In the genomic region with DNA sequence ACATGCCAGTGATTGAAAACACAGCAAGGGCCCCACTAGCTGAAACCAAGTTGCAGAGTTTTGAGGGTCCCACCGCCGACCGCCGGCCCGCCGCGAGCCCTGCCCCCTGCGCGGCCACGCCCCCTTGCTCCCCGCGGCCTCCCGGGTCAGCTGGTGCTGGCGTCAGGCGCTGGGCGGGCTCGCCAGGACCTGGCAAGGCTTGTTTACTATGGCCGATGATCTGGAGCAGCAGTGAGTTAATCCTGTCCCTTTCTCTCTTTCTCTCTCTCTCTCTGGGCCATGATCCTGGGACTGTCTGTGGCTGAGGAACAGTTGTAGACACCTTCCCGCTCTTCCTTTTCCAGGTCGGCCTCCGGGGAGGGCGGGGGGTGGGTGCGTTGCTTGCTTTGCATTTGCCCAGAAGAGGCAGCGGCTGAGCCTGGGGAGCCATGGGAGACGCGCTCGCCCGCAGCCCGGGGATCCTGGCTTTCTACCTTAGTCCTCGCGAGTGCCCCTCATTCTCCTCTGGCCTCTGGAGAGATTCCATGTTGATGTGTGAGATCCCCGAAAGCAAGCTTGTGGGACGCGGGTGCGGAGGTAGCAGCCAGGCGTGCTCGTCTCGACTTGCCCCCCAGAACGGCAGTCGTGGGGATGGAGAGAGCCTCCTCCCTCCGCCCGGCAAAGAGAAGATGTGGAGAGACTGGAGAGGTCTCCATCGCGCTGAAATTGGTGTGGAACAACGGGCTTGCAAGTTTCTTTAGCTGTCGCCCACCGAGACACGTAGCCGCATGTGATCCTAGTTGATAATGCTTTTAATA, we compare ENCODE assay signal across 8 cellular contexts. TPM values are rescaled to one million over a fixed set of nuclear protein-coding genes. Genes with fewer than 3 reads are reported as not detected.
DNase-seq lines count a peak whose midpoint lies in the region; ATAC-seq and TF ChIP-seq lines count a peak whose summit lies in the region.

ABHD4 (plus strand) TSS at position 202 of the 797 bp plus-strand sequence; CDS start at position 209, 7 bp downstream.

- H3K27me3 Mint-ChIP-seq in T-cell = peaks cover 0 to 3% of the 10 kb centered on the region in 2 donors

- DNase-seq in Jurkat, Clone E6-1 (ENCODE audit: low read depth, low spot score) = no peak
- peak in 29 of 34 experiments; percentile 12 to 61 (median 36) for DNase-seq in T-cell
- peak; percentile 67 for DNase-seq in astrocyte of the spinal cord (ENCODE audit: low read depth, low spot score)
- DNase-seq in hepatic stellate cell (ENCODE audit: low spot score) = peak; percentile 78
- DNase-seq in pulmonary artery endothelial cell (ENCODE audit: low read depth, low spot score) = peak; percentile 24

- H3K4me1 Mint-ChIP-seq in T-cell = peaks cover 32 to 38% (median 37%) of the 10 kb centered on the region in 3 donors

- H3K9me3 ChIP-seq in DOHH2 (ENCODE audit: control insufficient read depth, insufficient read depth, low read length) = no peaks in the 10 kb centered on the region

- TF ChIP-seq CTCF in DOHH2 (IDR thresholded peaks at IDR 0.05; ENCODE audit: low read depth, low read length, poor library complexity, severe bottlenecking) (no peak), astrocyte of the spinal cord (IDR thresholded peaks at IDR 0.05; ENCODE audit: low read depth, low read length) (no peak)

- CTCF ChIA-PET in T-cell (lab: Charles Lee) = interaction anchor here (0.7 to 3.1 kb wide), 11 partner anchors 9 to 252 kb away, joined by 3 to 27 read pairs (median 3); partner anchors contain the start of genes DAD1 (in 1 of the 2) and OXA1L (in 1 of the 2)

- no peaks in the 10 kb centered on the region for H4K20me1 ChIP-seq in DOHH2 (ENCODE audit: control insufficient read depth, insufficient read depth, low read depth, low read length)

- H3K27me3 ChIP-seq in DOHH2 (ENCODE audit: control insufficient read depth, low read length) = peaks cover 47% of the 10 kb centered on the region

- no peaks in the 10 kb centered on the region for H3K79me2 ChIP-seq in DOHH2 (ENCODE audit: control insufficient read depth, low read length)

- no peaks in the 10 kb centered on the region for H3K9me2 ChIP-seq in DOHH2 (replicated peaks; ENCODE audit: control insufficient read depth, low read length)

- H3K4me2 ChIP-seq in DOHH2 (ENCODE audit: low read length) = peak within 1 kb of the TSS; percentile 87

- H3K27ac ChIP-seq in DOHH2 (ENCODE audit: low read depth, low read length) = no peak within 1 kb of the TSS

- H3K36me3 ChIP-seq in DOHH2 (ENCODE audit: control insufficient read depth, low read length) = no peaks in the 10 kb centered on the region

- POLR2A ChIA-PET in T-cell (lab: Charles Lee) = interaction anchor here (0.6 to 4.9 kb wide), 4 partner anchors 9 to 723 kb away, joined by 3 to 39 read pairs (median 4); partner anchors contain the start of genes DAD1 (in 1 of the 2) and PABPN1 (in 1 of the 2)

- H3K4me1 ChIP-seq in DOHH2 (ENCODE audit: control insufficient read depth, low read length) = peaks cover 28% of the 10 kb centered on the region

- no peaks in the 10 kb centered on the region for H3F3A ChIP-seq in DOHH2 (ENCODE audit: control insufficient read depth, insufficient read depth)

- H3K27ac Mint-ChIP-seq in T-cell = peak within 1 kb of the TSS; percentile 80 to 93

- no peaks in the 10 kb centered on the region for H3K9me3 Mint-ChIP-seq in T-cell

- peak within 1 kb of the TSS; percentile 77 for H3K4me3 ChIP-seq in DOHH2 (ENCODE audit: low read length)
- H3K4me3 ChIP-seq in Jurkat, Clone E6-1 (ENCODE audit: low read length) = peak within 1 kb of the TSS; percentile 71
- peak within 1 kb of the TSS; percentile 84 for H3K4me3 ChIP-seq in astrocyte of the spinal cord (ENCODE audit: low read depth, low read length)

- in situ Hi-C loops in astrocyte of the spinal cord (cut with HindIII; ENCODE audit: low sequenced_read_pairs) = no loop called here

- H3K36me3 Mint-ChIP-seq in T-cell = peaks cover 21% of the 10 kb centered on the region

- ATAC-seq in GM21528 (IDR thresholded peaks at IDR 0.05; ENCODE audit: low FRiP score, unreplicated experiment) = peak; percentile 80
- ATAC-seq in T-cell (replicated peaks in 1 of 4) = peak; percentile 83 to 90 (median 89)
- no peak for ATAC-seq in GM19452 (IDR thresholded peaks at IDR 0.05; ENCODE audit: unreplicated experiment)

- peak within 1 kb of the TSS; percentile 96 to 99 (median 97) for H3K4me3 Mint-ChIP-seq in T-cell

RNA-seq across cellular contexts. Expression of gene ABHD4, which starts in this region (rescaled TPM):
- polyA plus RNA-seq in Jurkat, Clone E6-1 (2012; ENCODE audit: insufficient read depth, insufficient read length) = 11.3 TPM
- total RNA-seq in T-cell = 10 to 100 TPM; 10.1 to 20.9 (median 17.3) TPM
- 6.7 and 12.1 TPM in 2 replicates for total RNA-seq in pulmonary artery endothelial cell
